In the genomic region with DNA sequence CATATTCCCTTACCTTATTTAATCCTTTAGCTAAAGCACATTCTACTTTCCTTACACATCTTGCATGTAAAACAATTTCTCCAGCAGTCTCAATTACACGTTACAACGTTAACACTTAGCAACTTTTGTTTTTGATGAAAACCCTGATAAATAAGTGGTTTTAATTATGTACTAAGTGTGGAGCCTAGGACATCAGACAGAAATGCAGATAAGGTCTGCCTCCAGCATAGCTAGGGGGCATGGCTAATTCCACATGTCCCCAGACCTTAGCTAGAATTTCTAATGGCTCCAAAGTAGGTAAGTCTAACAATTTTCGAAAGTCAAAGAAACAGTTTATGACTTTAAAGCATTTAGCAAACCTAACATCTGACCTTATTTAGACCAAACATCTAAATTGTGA, we compare ENCODE assay signal across 1 cellular context.
A peak's percentile ranks its signal among the peaks of the same experiment; 100 is the strongest.
TF ChIP-seq lines count a peak whose summit lies in the region.

No MANE protein-coding gene starts in this region.

TF ChIP-seq in GM12878, 131 proteins besides CTCF, POLR2A, EP300 and RAD21:
- TF ChIP-seq, protein P1, sequence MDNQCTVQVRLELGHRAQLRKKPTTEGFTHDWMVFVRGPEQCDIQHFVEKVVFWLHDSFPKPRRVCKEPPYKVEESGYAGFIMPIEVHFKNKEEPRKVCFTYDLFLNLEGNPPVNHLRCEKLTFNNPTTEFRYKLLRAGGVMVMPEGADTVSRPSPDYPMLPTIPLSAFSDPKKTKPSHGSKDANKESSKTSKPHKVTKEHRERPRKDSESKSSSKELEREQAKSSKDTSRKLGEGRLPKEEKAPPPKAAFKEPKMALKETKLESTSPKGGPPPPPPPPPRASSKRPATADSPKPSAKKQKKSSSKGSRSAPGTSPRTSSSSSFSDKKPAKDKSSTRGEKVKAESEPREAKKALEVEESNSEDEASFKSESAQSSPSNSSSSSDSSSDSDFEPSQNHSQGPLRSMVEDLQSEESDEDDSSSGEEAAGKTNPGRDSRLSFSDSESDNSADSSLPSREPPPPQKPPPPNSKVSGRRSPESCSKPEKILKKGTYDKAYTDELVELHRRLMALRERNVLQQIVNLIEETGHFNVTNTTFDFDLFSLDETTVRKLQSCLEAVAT (IDR thresholded peaks at IDR 0.05) = peak; percentile 78
- no peak for TF ChIP-seq FOXM1 (IDR thresholded peaks at IDR 0.05; ENCODE audit: low read depth, low read length)
TF ChIP-seq in GM12878: peak in this region for 1.
